In the genomic region with DNA sequence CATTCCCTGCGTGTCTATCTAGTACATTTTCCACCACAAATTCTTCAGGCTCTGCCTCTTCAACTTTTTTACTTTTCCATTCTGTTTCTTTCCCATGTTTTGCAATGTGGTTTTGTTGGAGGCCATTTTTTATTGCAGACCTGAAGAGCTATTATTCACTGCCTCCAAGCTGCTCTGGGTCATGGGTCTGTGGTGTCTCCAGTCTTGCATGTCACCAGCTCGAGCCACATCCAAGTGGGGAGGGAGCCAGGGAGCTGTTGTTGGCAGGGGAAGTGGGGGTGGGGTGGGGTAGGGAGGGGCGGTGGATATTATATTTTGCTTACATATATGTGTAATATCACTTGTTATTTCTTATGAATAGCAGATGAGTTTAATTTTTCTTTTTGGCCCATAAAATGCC, we compare ENCODE assay signal across 14 cellular contexts.
"Had no signal": no experiment of that assay in that cellular context is flagged by ENCODE, and none has a peak within 500 bp of the region (broad histone marks: within the 10 kb centered on the region; RNA-seq: fewer than 3 reads in every experiment).

No MANE protein-coding gene starts in this region.

- H3K4me1 Mint-ChIP-seq: activated CD4-positive, alpha-beta memory T cell treated with anti-CD3 and anti-CD28 coated beads, Interleukin-2, amount 10 ng/mL, durations not matched to agents 7 days and 5 days; activated naive CD8-positive, alpha-beta T cell treated with anti-CD3 and anti-CD28 coated beads, Interleukin-2, amount 50 U/mL, for 24 hours; central memory CD8-positive, alpha-beta T cell; stimulated activated effector memory CD8-positive, alpha-beta T cell treated with anti-CD3 and anti-CD28 coated beads, Interleukin-12 subunit alpha, Interleukin-12 subunit beta, amount 100 ng/mL, for 72 hours had no signal

- H3K27ac Mint-ChIP-seq: activated CD4-positive, alpha-beta memory T cell treated with anti-CD3 and anti-CD28 coated beads, Interleukin-2, amount 10 ng/mL, durations not matched to agents 7 days and 5 days; activated naive CD8-positive, alpha-beta T cell treated with anti-CD3 and anti-CD28 coated beads, Interleukin-2, amount 50 U/mL, for 24 hours; activated T-cell treated with anti-CD3 and anti-CD28 coated beads, Interleukin-2, amount 50 U/mL, for 72 hours; stimulated activated effector memory CD8-positive, alpha-beta T cell treated with anti-CD3 and anti-CD28 coated beads, Interleukin-12 subunit alpha, Interleukin-12 subunit beta, amount 100 ng/mL, for 72 hours had no signal

- H3K27ac ChIP-seq: epithelial cell of prostate, left lung, parathyroid adenoma, VCaP had no signal

- H3K79me2 ChIP-seq: parathyroid adenoma had no signal

- ATAC-seq: activated naive CD8-positive, alpha-beta T cell treated with anti-CD3 and anti-CD28 coated beads, Interleukin-2, amount 50 U/mL, for 24 hours; activated T-cell treated with anti-CD3 and anti-CD28 coated beads, Interleukin-2, amount 50 U/mL, for 72 hours; left lung; stimulated activated effector memory CD8-positive, alpha-beta T cell treated with anti-CD3 and anti-CD28 coated beads, Interleukin-12 subunit alpha, Interleukin-12 subunit beta, amount 100 ng/mL, for 72 hours had no signal

- DNase-seq: activated CD4-positive, alpha-beta memory T cell treated with anti-CD3 and anti-CD28 coated beads, Interleukin-2, amount 10 ng/mL, durations not matched to agents 7 days and 5 days; activated naive CD8-positive, alpha-beta T cell treated with anti-CD3 and anti-CD28 coated beads, Interleukin-2, amount 50 U/mL, for 24 hours; activated T-cell treated with anti-CD3 and anti-CD28 coated beads, Interleukin-2, amount 50 U/mL, for 72 hours; effector memory CD4-positive, alpha-beta T cell; glutamatergic neuron; left lung; T-helper 9 cell; transverse colon had no signal

- H3K9ac ChIP-seq: parathyroid adenoma had no signal

- H2AFZ ChIP-seq: parathyroid adenoma had no signal

- H3K4me3 ChIP-seq: left lung, smooth muscle cell, transverse colon had no signal

- H3K4me1 ChIP-seq: left lung, parathyroid adenoma, transverse colon had no signal

- H3K27me3 ChIP-seq: left lung, transverse colon had no signal

- H3K4me2 ChIP-seq: smooth muscle cell had no signal

- H3K9me3 Mint-ChIP-seq: activated CD4-positive, alpha-beta memory T cell treated with anti-CD3 and anti-CD28 coated beads, Interleukin-2, amount 10 ng/mL, durations not matched to agents 7 days and 5 days; activated naive CD8-positive, alpha-beta T cell treated with anti-CD3 and anti-CD28 coated beads, Interleukin-2, amount 50 U/mL, for 24 hours; activated T-cell treated with anti-CD3 and anti-CD28 coated beads, Interleukin-2, amount 50 U/mL, for 72 hours; central memory CD8-positive, alpha-beta T cell; stimulated activated effector memory CD8-positive, alpha-beta T cell treated with anti-CD3 and anti-CD28 coated beads, Interleukin-12 subunit alpha, Interleukin-12 subunit beta, amount 100 ng/mL, for 72 hours had no signal

- H3K9me3 ChIP-seq: left lung, transverse colon had no signal

- H3K27me3 Mint-ChIP-seq: activated CD4-positive, alpha-beta memory T cell treated with anti-CD3 and anti-CD28 coated beads, Interleukin-2, amount 10 ng/mL, durations not matched to agents 7 days and 5 days; activated naive CD8-positive, alpha-beta T cell treated with anti-CD3 and anti-CD28 coated beads, Interleukin-2, amount 50 U/mL, for 24 hours; central memory CD8-positive, alpha-beta T cell had no signal

- H3K4me3 Mint-ChIP-seq: activated CD4-positive, alpha-beta memory T cell treated with anti-CD3 and anti-CD28 coated beads, Interleukin-2, amount 10 ng/mL, durations not matched to agents 7 days and 5 days; activated naive CD8-positive, alpha-beta T cell treated with anti-CD3 and anti-CD28 coated beads, Interleukin-2, amount 50 U/mL, for 24 hours; activated T-cell treated with anti-CD3 and anti-CD28 coated beads, Interleukin-2, amount 50 U/mL, for 72 hours; central memory CD8-positive, alpha-beta T cell; stimulated activated effector memory CD8-positive, alpha-beta T cell treated with anti-CD3 and anti-CD28 coated beads, Interleukin-12 subunit alpha, Interleukin-12 subunit beta, amount 100 ng/mL, for 72 hours had no signal
